In the genomic region with DNA sequence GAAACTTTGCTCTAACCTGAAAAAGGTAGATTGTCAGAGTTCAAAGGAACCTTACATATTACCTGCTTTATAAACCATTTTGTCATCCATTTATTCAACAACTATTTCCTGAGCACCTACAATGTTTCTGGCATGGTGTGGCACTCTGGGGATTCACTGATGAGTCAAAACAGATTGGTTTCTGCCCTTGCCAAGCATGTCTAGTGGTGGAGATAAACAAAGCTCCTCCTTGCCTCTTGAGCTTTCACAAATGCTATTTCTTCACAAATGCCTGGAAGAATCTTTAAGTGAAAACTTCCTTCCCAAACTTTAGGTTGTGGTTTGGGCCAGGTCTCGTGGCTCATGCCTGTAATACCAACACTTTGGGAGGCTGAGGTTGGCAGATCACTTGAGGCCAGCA, we compare ENCODE assay signal across 1 cellular context.
TF ChIP-seq lines count a peak whose summit lies in the region.

No MANE protein-coding gene starts in this region.

TF ChIP-seq in GM23338, 12 proteins besides CTCF, POLR2A, EP300 and RAD21 (continued from another document):
- TF ChIP-seq REST (IDR thresholded peaks at IDR 0.05; ENCODE audit: unreplicated experiment) (no peak), JUNB (IDR thresholded peaks at IDR 0.05; ENCODE audit: unreplicated experiment) (no peak), CREB1 (CRISPR knock-in tag; IDR thresholded peaks at IDR 0.05; ENCODE audit: low read depth) (no peak), STAT1 (IDR thresholded peaks at IDR 0.05; ENCODE audit: unreplicated experiment) (no peak), POLR2AphosphoS5 (IDR thresholded peaks at IDR 0.05; ENCODE audit: low read depth) (no peak), EZH2phosphoT487 (IDR thresholded peaks at IDR 0.05; ENCODE audit: unreplicated experiment) (no peak), ZNF114 (CRISPR knock-in tag; IDR thresholded peaks at IDR 0.05) (no peak), EZH2 (IDR thresholded peaks at IDR 0.05; ENCODE audit: low read depth, unreplicated experiment) (no peak), ZNF331 (CRISPR knock-in tag; IDR thresholded peaks at IDR 0.05; ENCODE audit: low read depth) (no peak)
- TF ChIP-seq, protein P1, sequence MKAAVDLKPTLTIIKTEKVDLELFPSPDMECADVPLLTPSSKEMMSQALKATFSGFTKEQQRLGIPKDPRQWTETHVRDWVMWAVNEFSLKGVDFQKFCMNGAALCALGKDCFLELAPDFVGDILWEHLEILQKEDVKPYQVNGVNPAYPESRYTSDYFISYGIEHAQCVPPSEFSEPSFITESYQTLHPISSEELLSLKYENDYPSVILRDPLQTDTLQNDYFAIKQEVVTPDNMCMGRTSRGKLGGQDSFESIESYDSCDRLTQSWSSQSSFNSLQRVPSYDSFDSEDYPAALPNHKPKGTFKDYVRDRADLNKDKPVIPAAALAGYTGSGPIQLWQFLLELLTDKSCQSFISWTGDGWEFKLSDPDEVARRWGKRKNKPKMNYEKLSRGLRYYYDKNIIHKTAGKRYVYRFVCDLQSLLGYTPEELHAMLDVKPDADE (IDR thresholded peaks at IDR 0.05), result no peak
